1 cellular context compared by ENCODE assay signal in genomic region chr16:84850714-84851113, GRCh38.
A peak's percentile ranks its signal among the peaks of the same experiment; 100 is the strongest.
TF ChIP-seq lines count a peak whose summit lies in the region.

No MANE protein-coding gene starts in this region.

TF ChIP-seq in HEK293, 187 proteins besides CTCF, POLR2A, EP300 and RAD21 (continued from another document):
- TF ChIP-seq ZNF777 (tag by site-specific recombination; IDR thresholded peaks at IDR 0.05; ENCODE audit: borderline replicate concordance) = no peak
- no peak for TF ChIP-seq ZNF26 (tag by site-specific recombination; IDR thresholded peaks at IDR 0.05)
- peak; percentile 55 for TF ChIP-seq SETDB1 (IDR thresholded peaks at IDR 0.05; ENCODE audit: insufficient read length, low read length)
- peak; percentile 91; the same call in 1 of the 2 replicates for TF ChIP-seq TRIM28 (IDR thresholded peaks at IDR 0.05; ENCODE audit: borderline replicate concordance, low read length)
- peak; percentile 66; the same call in 1 of the 2 replicates for TF ChIP-seq ZNF580 (tag by site-specific recombination; IDR thresholded peaks at IDR 0.05)
TF ChIP-seq in HEK293: peak in this region for 3.
